In genomic region chr6:150667977-150668716, GRCh38 we compare ENCODE assay signal across 8 cellular contexts.
DNase-seq lines count a peak whose midpoint lies in the region; ATAC-seq and TF ChIP-seq lines count a peak whose summit lies in the region.

No MANE protein-coding gene starts in this region.

- peak; percentile 64 for ATAC-seq in GM21717 (IDR thresholded peaks at IDR 0.05; ENCODE audit: unreplicated experiment)
- peak; percentile 93 to 97 for ATAC-seq in lower lobe of right lung
- no peak for ATAC-seq in activated naive CD4-positive, alpha-beta T cell treated with anti-CD3 and anti-CD28 coated beads, Interleukin-2, amount 50 U/mL, for 72 hours

- H3K9me3 Mint-ChIP-seq in activated naive CD4-positive, alpha-beta T cell treated with anti-CD3 and anti-CD28 coated beads, Interleukin-2, amount 50 U/mL, for 72 hours, result peaks cover 0 to 3% of the 10 kb centered on the region in 2 donors

- H3K4me3 ChIP-seq in dorsolateral prefrontal cortex (peak overlapping the region in 1 of 59 donors; percentile 12), lower lobe of right lung (no peak overlapping the region), thyroid gland (replicated peaks in 1 of 3) (no peak overlapping the region)

- H3K9me3 ChIP-seq in lower lobe of right lung, result no peaks in the 10 kb centered on the region
- H3K9me3 ChIP-seq in thyroid gland, result no peaks in the 10 kb centered on the region

- DNase-seq in NCI-H2227 (lab: John Stamatoyannopoulos, UW; ENCODE audit: unreplicated experiment) (peak; percentile 78), dorsolateral prefrontal cortex (peak in 8 of 10 donors; percentile 8 to 72 (median 59)), lower lobe of right lung (peak; percentile 89), thyroid gland (peak; percentile 97 to 98), CD1c-positive myeloid dendritic cell (ENCODE audit: extremely low spot score) (no peak), GM10248 (ENCODE audit: extremely low spot score) (no peak)
- DNase-seq in activated naive CD4-positive, alpha-beta T cell treated with anti-CD3 and anti-CD28 coated beads, Interleukin-2, amount 50 U/mL, for 72 hours (ENCODE audit: low spot score in 2 of 2), result no peak

- POLR2A ChIA-PET in GM10248 (lab: Yijun Ruan, JAX), result no interaction called here

- peak in 11 of 56 donors; percentile 6 to 37 (median 16) for TF ChIP-seq CTCF in dorsolateral prefrontal cortex (IDR thresholded peaks at IDR 0.05 in 54 of 56, conservative IDR thresholded peaks at IDR 0.05 in 2 of 56; ENCODE audit: low read depth in 1 of 56, partially characterized antibody in 56 of 56)
- TF ChIP-seq CTCF in lower lobe of right lung (IDR thresholded peaks at IDR 0.05), result peak; percentile 40
- TF ChIP-seq CTCF in thyroid gland (IDR thresholded peaks at IDR 0.05), result peak in 4 of 6 experiments; percentile 3 to 34 (median 29)
- no peak for TF ChIP-seq CTCF in GM10248 (IDR thresholded peaks at IDR 0.05; ENCODE audit: control extremely low read depth, extremely low read depth, low read depth, missing control alignments)

- TF ChIP-seq POLR2A in thyroid gland (IDR thresholded peaks at IDR 0.05), result no peak

- H3K27ac ChIP-seq in dorsolateral prefrontal cortex (peak overlapping the region in 49 of 59 donors; percentile 12 to 84 (median 70)), lower lobe of right lung (peak overlapping the region; percentile 76), thyroid gland (peak overlapping the region; percentile 54 to 72 (median 60))

- intact Hi-C loops in dorsolateral prefrontal cortex (cut with DNase I) (loop anchor here in 1 of 2 donors (10.0 kb wide), 1 partner anchor 147 kb away; no protein-coding TSS in a partner anchor), lower lobe of right lung (cut with DNase I) (no loop called here), thyroid gland (cut with DNase I) (no loop called here)

- CTCF ChIA-PET in GM10248 (lab: Yijun Ruan, JAX), result interaction anchor here (1.0 to 1.4 kb wide), 2 partner anchors 28 to 250 kb away, joined by 3 read pairs; no protein-coding TSS in a partner anchor

- H3K4me1 ChIP-seq in lower lobe of right lung, result peaks cover 28% of the 10 kb centered on the region
- peaks cover 17 to 25% of the 10 kb centered on the region in 2 donors for H3K4me1 ChIP-seq in thyroid gland

- 22% methylated on average over 8 of the region's 8 CpGs for WGBS in thyroid gland, 2 donors

- H3K36me3 ChIP-seq in lower lobe of right lung, result no peaks in the 10 kb centered on the region
- H3K36me3 ChIP-seq in thyroid gland, result no peaks in the 10 kb centered on the region

- H3K36me3 Mint-ChIP-seq in activated naive CD4-positive, alpha-beta T cell treated with anti-CD3 and anti-CD28 coated beads, Interleukin-2, amount 50 U/mL, for 72 hours, result peaks cover 0 to 5% of the 10 kb centered on the region in 2 donors

- H3K27ac Mint-ChIP-seq in activated naive CD4-positive, alpha-beta T cell treated with anti-CD3 and anti-CD28 coated beads, Interleukin-2, amount 50 U/mL, for 72 hours, result peak overlapping the region in 1 of 2 donors; percentile 72

- H3K27me3 ChIP-seq in dorsolateral prefrontal cortex (no peaks in the 10 kb centered on the region), lower lobe of right lung (ENCODE audit: low read depth) (no peaks in the 10 kb centered on the region), thyroid gland (no peaks in the 10 kb centered on the region)

Comparison
In these comparisons a context has a peak if more than half of its experiments do, and no peak if none do; other contexts are left out.
1. ATAC-seq: peak in GM21717 (single experiment) and lower lobe of right lung (2 of 2); none in activated naive CD4-positive, alpha-beta T cell treated with anti-CD3 and anti-CD28 coated beads, Interleukin-2, amount 50 U/mL, for 72 hours (0 of 2).
2. DNase-seq: peak in NCI-H2227 (single experiment), dorsolateral prefrontal cortex (8 of 10), lower lobe of right lung (single experiment) and thyroid gland (2 of 2); none in CD1c-positive myeloid dendritic cell (single experiment), activated naive CD4-positive, alpha-beta T cell treated with anti-CD3 and anti-CD28 coated beads, Interleukin-2, amount 50 U/mL, for 72 hours (0 of 2) and GM10248 (single experiment).
3. Peak in every context shown above with its lines, with median percentiles within 50 percentile points of each other: H3K27ac ChIP-seq.